In genomic region chr20:53551719-53552571, GRCh38 we compare ENCODE assay signal across 1 cellular context.
A peak's percentile ranks its signal among the peaks of the same experiment; 100 is the strongest.
TF ChIP-seq lines count a peak whose summit lies in the region.
"Not testable (repeated sequence)": the region's sequence is repeated elsewhere in the genome, so short reads cannot be mapped to it uniquely, and the experiment has no call there.

No MANE protein-coding gene starts in this region.

TF ChIP-seq in HepG2, 621 proteins besides CTCF, POLR2A, EP300 and RAD21 (continued from another document and continues in another):
- TF ChIP-seq ZSCAN5A (CRISPR knock-in tag; IDR thresholded peaks at IDR 0.05; ENCODE audit: borderline replicate concordance) (peak; percentile 88; the same call in 1 of the 2 replicates), ZNF878 (CRISPR knock-in tag; IDR thresholded peaks at IDR 0.05) (peak; percentile 17; the same call in 1 of the 2 replicates), ZBTB3 (CRISPR knock-in tag; IDR thresholded peaks at IDR 0.05; ENCODE audit: borderline replicate concordance, low read depth) (peak; percentile 95), ZNF512 (CRISPR knock-in tag; IDR thresholded peaks at IDR 0.05) (0 out of 2 replicates have a peak, but pooled peaks have one; percentile 11), ZIK1 (CRISPR knock-in tag; IDR thresholded peaks at IDR 0.05; ENCODE audit: borderline replicate concordance, low read depth) (peak; percentile 26; the same call in 1 of the 2 replicates), ZNF574 (CRISPR knock-in tag; IDR thresholded peaks at IDR 0.05) (peak; percentile 81), HOXD1 (CRISPR knock-in tag; IDR thresholded peaks at IDR 0.05) (peak; percentile 41; the same call in 1 of the 2 replicates), KAT8 (CRISPR knock-in tag; IDR thresholded peaks at IDR 0.05) (peak; percentile 56; the same call in 1 of the 2 replicates), HES4 (CRISPR knock-in tag; IDR thresholded peaks at IDR 0.05; ENCODE audit: borderline replicate concordance) (0 out of 2 replicates have a peak, but pooled peaks have one; percentile 15), BORCS8-MEF2B (CRISPR knock-in tag; IDR thresholded peaks at IDR 0.05) (peak; percentile 62; the same call in 1 of the 2 replicates), ZGPAT (CRISPR knock-in tag; IDR thresholded peaks at IDR 0.05) (peak; percentile 93), FOXC1 (CRISPR knock-in tag; IDR thresholded peaks at IDR 0.05; ENCODE audit: borderline replicate concordance) (peak; percentile 87; the same call in 1 of the 2 replicates), HNF4G (IDR thresholded peaks at IDR 0.05; ENCODE audit: borderline replicate concordance, low read depth, low read length) (peak; percentile 47; the same call in 1 of the 2 replicates), HNF4G (CRISPR knock-in tag; IDR thresholded peaks at IDR 0.05; ENCODE audit: borderline replicate concordance, low read depth) (peak; percentile 30; the same call in 1 of the 2 replicates), KMT2A (CRISPR knock-in tag; IDR thresholded peaks at IDR 0.05) (peak; percentile 69), ZNF335 (CRISPR knock-in tag; IDR thresholded peaks at IDR 0.05) (peak; percentile 77), MYC (CRISPR knock-in tag; IDR thresholded peaks at IDR 0.05; ENCODE audit: borderline replicate concordance) (peak; percentile 91), MTA1 (CRISPR knock-in tag; IDR thresholded peaks at IDR 0.05; ENCODE audit: borderline replicate concordance) (peak; percentile 57; the same call in 1 of the 2 replicates), SP2 (CRISPR knock-in tag; IDR thresholded peaks at IDR 0.05) (peak; percentile 39; the same call in 1 of the 2 replicates), FUBP1 (CRISPR knock-in tag; IDR thresholded peaks at IDR 0.05; ENCODE audit: borderline replicate concordance) (peak; percentile 48; the same call in 1 of the 2 replicates), CCDC6 (CRISPR knock-in tag; IDR thresholded peaks at IDR 0.05) (peak; percentile 53; the same call in 1 of the 2 replicates), GZF1 (CRISPR knock-in tag; IDR thresholded peaks at IDR 0.05) (peak; percentile 73; the same call in 1 of the 2 replicates), ZNF12 (CRISPR knock-in tag; IDR thresholded peaks at IDR 0.05) (peak; percentile 55; the same call in 1 of the 2 replicates), ZNF235 (CRISPR knock-in tag; IDR thresholded peaks at IDR 0.05; ENCODE audit: borderline replicate concordance) (peak; percentile 31; the same call in 1 of the 2 replicates), ZEB1 (IDR thresholded peaks at IDR 0.05; ENCODE audit: insufficient replicate concordance, low read depth) (peak; percentile 20), HNRNPUL1 (IDR thresholded peaks at IDR 0.05; ENCODE audit: low read depth, low read length) (0 out of 2 replicates have a peak, but pooled peaks have one; percentile 43), FOXP1 (IDR thresholded peaks at IDR 0.05) (peak; percentile 63; the same call in 1 of the 2 replicates), FOXP1 (CRISPR knock-in tag; IDR thresholded peaks at IDR 0.05) (peak; percentile 66), THAP11 (CRISPR knock-in tag; IDR thresholded peaks at IDR 0.05) (peak; percentile 56; the same call in 1 of the 2 replicates), ZXDC (CRISPR knock-in tag; IDR thresholded peaks at IDR 0.05) (peak; percentile 14; the same call in 1 of the 2 replicates), NR2F1 (CRISPR knock-in tag; IDR thresholded peaks at IDR 0.05) (peak; percentile 60 to 61; a peak in 2 of 4 replicates), POLR2AphosphoS5 (IDR thresholded peaks at IDR 0.05; ENCODE audit: low read depth, low read length) (peak; percentile 44), ARNTL (CRISPR knock-in tag; IDR thresholded peaks at IDR 0.05) (peak; percentile 82), ZBED4 (CRISPR knock-in tag; IDR thresholded peaks at IDR 0.05; ENCODE audit: borderline replicate concordance) (peak; percentile 41; the same call in 1 of the 2 replicates), ZNF234 (CRISPR knock-in tag; conservative IDR thresholded peaks at IDR 0.05) (0 out of 2 replicates have a peak, but pooled peaks have one; percentile 59), CREB1 (CRISPR knock-in tag; IDR thresholded peaks at IDR 0.05) (peak; percentile 75), ZNF362 (CRISPR knock-in tag; IDR thresholded peaks at IDR 0.05; ENCODE audit: borderline replicate concordance) (0 out of 2 replicates have a peak, but pooled peaks have one; percentile 24), ZNF3 (CRISPR knock-in tag; IDR thresholded peaks at IDR 0.05) (peak; percentile 83)
- not testable (repeated sequence) for TF ChIP-seq CREB1 (IDR thresholded peaks at IDR 0.05)
